21 cellular contexts compared by ENCODE assay signal in genomic region chr4:17599826-17600225, GRCh38.
"Had no signal": no experiment of that assay in that cellular context is flagged by ENCODE, and none has a peak within 500 bp of the region (broad histone marks: within the 10 kb centered on the region; RNA-seq: fewer than 3 reads in every experiment).

No MANE protein-coding gene starts in this region.

- H3K27me3 Mint-ChIP-seq: naive thymus-derived CD8-positive, alpha-beta T cell; stimulated activated memory B cell treated with anti-CD40 and anti-IgM and Interleukin-4, amounts not matched to agents 10 μg/mL and 1 μg/mL and 100 μg/mL, for 72 hours had no signal

- DNase-seq: cortex of kidney; dorsolateral prefrontal cortex; effector CD8-positive, alpha-beta T cell; foreskin keratinocyte; kidney; left cardiac atrium; left ventricle myocardium inferior; mucosa of descending colon; naive thymus-derived CD8-positive, alpha-beta T cell; posterior cingulate gyrus; spleen; stimulated activated CD4-positive, alpha-beta T cell treated with anti-CD3 and anti-CD28 coated beads, Interleukin-15, amount 100 ng/mL, for 24 hours; stimulated activated CD4-positive, alpha-beta T cell treated with anti-CD3 and anti-CD28 coated beads, Interleukin-1b, Interleukin-23, amount 100 ng/mL, for 48 hours; stimulated activated CD4-positive, alpha-beta T cell treated with anti-CD3 and anti-CD28 coated beads, Interleukin-4, amount 100 ng/mL, for 24 hours; stomach; trophoblast cell had no signal

- H3K27ac Mint-ChIP-seq: stimulated activated memory B cell treated with anti-CD40 and anti-IgM and Interleukin-4, amounts not matched to agents 10 μg/mL and 1 μg/mL and 100 μg/mL, for 72 hours had no signal

- ATAC-seq: foreskin keratinocyte; left cardiac atrium; mucosa of descending colon; naive thymus-derived CD8-positive, alpha-beta T cell; sciatic nerve; stimulated activated memory B cell treated with anti-CD40 and anti-IgM and Interleukin-4, amounts not matched to agents 10 μg/mL and 1 μg/mL and 100 μg/mL, for 72 hours had no signal

- H3K4me3 Mint-ChIP-seq: naive thymus-derived CD8-positive, alpha-beta T cell; stimulated activated memory B cell treated with anti-CD40 and anti-IgM and Interleukin-4, amounts not matched to agents 10 μg/mL and 1 μg/mL and 100 μg/mL, for 72 hours had no signal

- H3K4me3 ChIP-seq: dorsolateral prefrontal cortex, esophagus muscularis mucosa, hepatocyte, left ventricle myocardium inferior, mucosa of descending colon, spleen, stomach had no signal

- H3K9me3 ChIP-seq: esophagus muscularis mucosa, left ventricle myocardium inferior, mucosa of descending colon, neutrophil, spleen, stomach had no signal
